14 cellular contexts compared by ENCODE assay signal in the genomic region with DNA sequence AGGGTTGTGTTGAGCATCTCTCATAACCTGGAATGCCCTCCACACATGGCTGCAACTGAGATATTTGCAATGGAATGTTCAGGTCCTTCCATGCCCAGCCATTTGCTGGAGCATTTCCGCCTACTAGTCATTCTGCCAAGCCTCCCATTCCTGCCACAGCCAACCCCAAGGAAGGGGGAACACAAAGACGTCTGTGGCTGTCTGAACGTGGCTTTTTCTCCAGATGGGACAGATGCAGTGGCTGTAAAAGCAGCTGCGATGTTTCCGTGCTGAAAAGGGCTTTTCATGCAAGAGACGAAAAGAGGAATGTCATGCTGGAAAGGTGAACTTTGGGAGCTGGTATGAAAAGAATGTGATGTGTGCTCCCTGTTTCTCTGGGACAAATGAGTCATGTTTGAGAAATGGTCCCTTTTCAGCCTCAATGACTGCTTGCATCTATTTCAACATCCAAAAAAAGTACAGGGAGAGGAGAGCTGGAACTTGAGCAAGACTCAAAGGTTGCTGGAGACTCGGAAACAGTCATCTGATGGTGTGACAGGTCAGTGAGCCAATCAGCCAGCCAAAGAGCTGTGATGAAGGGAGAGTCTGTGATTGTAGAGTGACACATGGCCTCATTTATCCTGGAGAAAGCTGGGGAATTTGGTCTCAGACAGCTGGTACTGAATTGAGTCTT.
DNase-seq lines count a peak whose midpoint lies in the region; ATAC-seq, FAIRE-seq and TF ChIP-seq lines count a peak whose summit lies in the region.
"Had no signal": no experiment of that assay in that cellular context is flagged by ENCODE, and none has a peak within 500 bp of the region (broad histone marks: within the 10 kb centered on the region; RNA-seq: fewer than 3 reads in every experiment).

No MANE protein-coding gene starts in this region.

- no peak overlapping the region for H2AK5ac ChIP-seq in H1 (ENCODE audit: low read depth, low read length)
- H2AK5ac ChIP-seq in mesenchymal stem cell (ENCODE audit: low read length, severe bottlenecking) = no peak overlapping the region

- H3K36me3 ChIP-seq in H1 (ENCODE audit: control insufficient read depth in 2 of 4, insufficient read depth in 4 of 4, low read length in 3 of 4) = no peaks in the 10 kb centered on the region
- no peaks in the 10 kb centered on the region for H3K36me3 ChIP-seq in mesenchymal stem cell (ENCODE audit: control insufficient read depth in 1 of 2, insufficient read depth in 2 of 2, low read depth in 1 of 2, low read length in 2 of 2)
- no peaks in the 10 kb centered on the region for H3K36me3 ChIP-seq in upper lobe of right lung
- H3K36me3 ChIP-seq: brain microvascular endothelial cell had no signal

- ATAC-seq in upper lobe of right lung (peak; percentile 49), omental fat pad (ENCODE audit: low FRiP score) (no peak)
- no peak for ATAC-seq in activated T-helper 17 cell treated with anti-CD3 and anti-CD28 coated beads, Interleukin-2, amount 50 U/mL, for 72 hours (replicated peaks)

- H3K4me3 ChIP-seq in H1 (ENCODE audit: extremely low read depth in 1 of 4, insufficient read depth in 2 of 4, low read depth in 3 of 4, low read length in 4 of 4) = no peak overlapping the region
- H3K4me3 ChIP-seq in mesenchymal stem cell (ENCODE audit: insufficient read depth in 1 of 2, low read depth in 1 of 2, low read length in 2 of 2) = no peak overlapping the region
- no peak overlapping the region for H3K4me3 ChIP-seq in upper lobe of right lung

- peak; percentile 71 for FAIRE-seq in H1 (lab: Jason Lieb, UNC)
- FAIRE-seq: frontal cortex had no signal

- H2BK20ac ChIP-seq in H1 (ENCODE audit: low read length) = no peak overlapping the region

- H3K56ac ChIP-seq in H1 (replicated peaks; ENCODE audit: insufficient read length, low read depth, low read length) = no peak overlapping the region

- H4K20me1 ChIP-seq in H1 (replicated peaks in 1 of 2; ENCODE audit: control insufficient read depth in 1 of 2, insufficient read depth in 2 of 2, low read length in 2 of 2) = no peaks in the 10 kb centered on the region

- no peak overlapping the region for H2AFZ ChIP-seq in H1 (ENCODE audit: low read length)
- peak overlapping the region; percentile 53 for H2AFZ ChIP-seq in mesenchymal stem cell (ENCODE audit: low read depth, low read length)

- H3K4me1 ChIP-seq in H1 (replicated peaks in 1 of 4; ENCODE audit: control insufficient read depth in 3 of 4, insufficient read depth in 4 of 4, low read length in 3 of 4) = peaks cover 0 to 7% (median 5%) of the 10 kb centered on the region in 4 experiments; a peak in 4 of 7 replicates
- peaks cover 5% of the 10 kb centered on the region for H3K4me1 ChIP-seq in mesenchymal stem cell (ENCODE audit: control insufficient read depth, insufficient read depth, low read depth, low read length)
- H3K4me1 ChIP-seq in upper lobe of right lung = no peaks in the 10 kb centered on the region

- H2BK5ac ChIP-seq in H1 (ENCODE audit: low read depth, low read length) (peak overlapping the region; percentile 71), mesenchymal stem cell (ENCODE audit: low read depth, low read length, poor library complexity, severe bottlenecking) (peak overlapping the region; percentile 49)

- TF ChIP-seq CTCF in H1 (IDR thresholded peaks at IDR 0.05; ENCODE audit: control extremely low read depth in 1 of 3, insufficient read depth in 1 of 3, low read depth in 1 of 3, low read length in 3 of 3) (no peak), upper lobe of right lung (IDR thresholded peaks at IDR 0.05) (no peak), omental fat pad (IDR thresholded peaks at IDR 0.05) (no peak)

- H3K9me3 ChIP-seq in H1 (ENCODE audit: insufficient read depth in 2 of 2, low read depth in 1 of 2, low read length in 1 of 2) (peaks cover 0 to 6% of the 10 kb centered on the region in 2 experiments; a peak in 2 of 4 replicates), mesenchymal stem cell (ENCODE audit: control insufficient read depth, low read length) (no peaks in the 10 kb centered on the region), upper lobe of right lung (no peaks in the 10 kb centered on the region)

- H3K36me3 Mint-ChIP-seq in activated T-helper 17 cell treated with anti-CD3 and anti-CD28 coated beads, Interleukin-2, amount 50 U/mL, for 72 hours (ENCODE audit: low read depth) = no peaks in the 10 kb centered on the region

- H3K27me3 ChIP-seq in H1 (replicated peaks in 1 of 4; ENCODE audit: control insufficient read depth in 3 of 4, extremely low read depth in 1 of 4, insufficient read depth in 3 of 4, low read length in 3 of 4) (no peaks in the 10 kb centered on the region), mesenchymal stem cell (ENCODE audit: control insufficient read depth in 1 of 2, insufficient read depth in 1 of 2, low read length in 2 of 2) (no peaks in the 10 kb centered on the region), upper lobe of right lung (no peaks in the 10 kb centered on the region)
- H3K27me3 ChIP-seq: brain microvascular endothelial cell had no signal

- H3K4me1 Mint-ChIP-seq in activated T-helper 17 cell treated with anti-CD3 and anti-CD28 coated beads, Interleukin-2, amount 50 U/mL, for 72 hours = no peaks in the 10 kb centered on the region

- H2BK120ac ChIP-seq in H1 (replicated peaks; ENCODE audit: low read depth, low read length) (no peak overlapping the region), mesenchymal stem cell (ENCODE audit: low read depth, low read length) (no peak overlapping the region)

- H4K5ac ChIP-seq in H1 (ENCODE audit: insufficient read length, low read depth, low read length) = no peak overlapping the region

- H3K79me1 ChIP-seq in H1 (ENCODE audit: low read depth, low read length) = no peaks in the 10 kb centered on the region
- no peaks in the 10 kb centered on the region for H3K79me1 ChIP-seq in mesenchymal stem cell (replicated peaks; ENCODE audit: low read length, poor library complexity, severe bottlenecking)

- H2BK12ac ChIP-seq in H1 (ENCODE audit: low read depth, low read length) (peak overlapping the region; percentile 71; the same call in 1 of the 2 replicates), mesenchymal stem cell (ENCODE audit: low read length in 2 of 2) (no peak overlapping the region)

- H2BK15ac ChIP-seq in H1 (ENCODE audit: low read length) (0 out of 2 replicates have a peak overlapping the region, but pooled peaks have one; percentile 14), mesenchymal stem cell (ENCODE audit: low read depth, poor library complexity, severe bottlenecking) (no peak overlapping the region)

- H3K14ac ChIP-seq in H1 (ENCODE audit: insufficient read length) (no peak overlapping the region), mesenchymal stem cell (ENCODE audit: low read length in 2 of 2) (no peak overlapping the region)

- TF ChIP-seq EP300 in H1 (IDR thresholded peaks at IDR 0.05; ENCODE audit: borderline replicate concordance in 1 of 2, low read depth in 2 of 2, low read length in 2 of 2) = no peak

- H3K4me2 ChIP-seq in H1 (ENCODE audit: insufficient read depth in 1 of 2, low read depth in 2 of 2, low read length in 2 of 2) = peak overlapping the region; percentile 28 to 37; a peak in 3 of 4 replicates
- H3K4me2 ChIP-seq in mesenchymal stem cell (ENCODE audit: low read length, poor library complexity, severe bottlenecking) = peak overlapping the region; percentile 32

- CTCF ChIA-PET in H1 (lab: Charles Lee; ENCODE audit: partially characterized antibody) = interaction anchor here (0.6 to 1.3 kb wide), 3 partner anchors 10 to 755 kb away, joined by 3 to 4 read pairs (median 4); no protein-coding TSS in a partner anchor

- peaks cover 0 to 32% of the 10 kb centered on the region in 2 experiments; a peak in 2 of 4 replicates for H3K79me2 ChIP-seq in H1 (ENCODE audit: control insufficient read depth in 1 of 2, insufficient read depth in 2 of 2, low read length in 2 of 2)

- intact Hi-C loops in upper lobe of right lung (cut with DNase I) = no loop called here

- H4K91ac ChIP-seq in H1 (replicated peaks; ENCODE audit: insufficient read length, low read length) (no peak overlapping the region), mesenchymal stem cell (ENCODE audit: low read length) (no peak overlapping the region)

- H3K27ac Mint-ChIP-seq in activated T-helper 17 cell treated with anti-CD3 and anti-CD28 coated beads, Interleukin-2, amount 50 U/mL, for 72 hours = no peak overlapping the region

- H3K9me3 Mint-ChIP-seq in activated T-helper 17 cell treated with anti-CD3 and anti-CD28 coated beads, Interleukin-2, amount 50 U/mL, for 72 hours = peaks cover 4% of the 10 kb centered on the region

- H3K4ac ChIP-seq in H1 (replicated peaks; ENCODE audit: insufficient read length, low read depth, low read length) (no peak overlapping the region), mesenchymal stem cell (ENCODE audit: low read depth in 1 of 2, low read length in 2 of 2) (no peak overlapping the region)

- H3K27ac ChIP-seq in H1 (ENCODE audit: low read depth, low read length) (peak overlapping the region; percentile 20; the same call in 1 of the 2 replicates), mesenchymal stem cell (ENCODE audit: low read length, poor library complexity, severe bottlenecking) (peak overlapping the region; percentile 97), upper lobe of right lung (no peak overlapping the region)
- H3K27ac ChIP-seq: brain microvascular endothelial cell, HL-60 had no signal

- WGBS in H1 (ENCODE audit: extremely low coverage in 1 of 2, insufficient coverage in 1 of 2, insufficient read length in 1 of 2, insufficient replicate concordance in 2 of 2, low coverage in 1 of 2, low lambda C conversion rate in 2 of 2, missing lambda C conversion rate in 1 of 2), 2 experiments = 44% methylated on average over 7 of the region's 7 CpGs; no CpG with 5 or more reads in 1 of the 2 experiments
- WGBS in mesenchymal stem cell = 31% methylated on average over 7 of the region's 7 CpGs

- peak in 1 of 2 experiments; percentile 2; a peak in 1 of 4 replicates for TF ChIP-seq RAD21 in H1 (IDR thresholded peaks at IDR 0.05 in 1 of 2, conservative IDR thresholded peaks at IDR 0.05 in 1 of 2; ENCODE audit: low read depth in 2 of 2, low read length in 2 of 2)

- no peak overlapping the region for H3K9ac ChIP-seq in H1 (replicated peaks in 1 of 4; ENCODE audit: extremely low read depth in 1 of 4, low read depth in 3 of 4, low read length in 3 of 4)
- no peak overlapping the region for H3K9ac ChIP-seq in mesenchymal stem cell (ENCODE audit: low read length)

- peak; percentile 26 for DNase-seq in NCI-H446 treated with DMSO at 0.1 percent for 48 hours (lab: John Stamatoyannopoulos, UW)
- DNase-seq in H1 (ENCODE audit: low read depth in 1 of 2, low spot score in 2 of 2) = peak in 1 of 2 experiments; percentile 43
- DNase-seq in mesenchymal stem cell = peak; percentile 71
- no peak for DNase-seq in upper lobe of right lung
- no peak for DNase-seq in HuH-7.5 (ENCODE audit: low spot score)
- DNase-seq in stimulated activated CD4-positive, alpha-beta T cell treated with anti-CD3 and anti-CD28 coated beads, Interleukin-2, amount 100 ng/mL, for 48 hours = no peak
- DNase-seq in omental fat pad (ENCODE audit: low spot score) = no peak
- DNase-seq: activated CD8-positive, alpha-beta memory T cell treated with anti-CD3 and anti-CD28 coated beads for 24 hours; brain microvascular endothelial cell; NCI-H2029 treated with DMSO at 0.1 percent for 48 hours; stimulated activated CD4-positive, alpha-beta T cell treated with anti-CD3 and anti-CD28 coated beads, Interleukin-2, amount 100 ng/mL, for 24 hours had no signal

- peaks cover 2% of the 10 kb centered on the region for H3K27me3 Mint-ChIP-seq in activated T-helper 17 cell treated with anti-CD3 and anti-CD28 coated beads, Interleukin-2, amount 50 U/mL, for 72 hours

- no peak overlapping the region for H4K8ac ChIP-seq in H1 (ENCODE audit: extremely low read depth, insufficient read depth, low read length)
- no peak overlapping the region for H4K8ac ChIP-seq in mesenchymal stem cell (ENCODE audit: low read length)

- POLR2A ChIA-PET in H1 (lab: Charles Lee; ENCODE audit: partially characterized antibody) = interaction anchor here (0.6 to 2.5 kb wide), 3 partner anchors 9 to 786 kb away, joined by 3 to 12 read pairs (median 8); no protein-coding TSS in a partner anchor

- H3K23ac ChIP-seq in H1 (ENCODE audit: insufficient read length) (no peak overlapping the region), mesenchymal stem cell (ENCODE audit: low read length in 2 of 2) (no peak overlapping the region)

- no peaks in the 10 kb centered on the region; the same call in 1 of the 2 replicates for H3K23me2 ChIP-seq in H1 (ENCODE audit: low read depth, low read length)

- no peak overlapping the region for H3K4me3 Mint-ChIP-seq in activated T-helper 17 cell treated with anti-CD3 and anti-CD28 coated beads, Interleukin-2, amount 50 U/mL, for 72 hours

- no peak overlapping the region for H3K18ac ChIP-seq in H1 (ENCODE audit: extremely low read depth, low read length)
- no peak overlapping the region for H3K18ac ChIP-seq in mesenchymal stem cell (ENCODE audit: low read depth in 1 of 2, low read length in 2 of 2)

- TF ChIP-seq POLR2A in H1 (IDR thresholded peaks at IDR 0.05; ENCODE audit: control extremely low read depth in 1 of 2, low read depth in 2 of 2, low read length in 2 of 2) = no peak

Comparison
In these comparisons a context has a peak if more than half of its experiments do, and no peak if none do; other contexts are left out.
1. DNase-seq: peak in NCI-H446 treated with DMSO at 0.1 percent for 48 hours (single experiment) and mesenchymal stem cell (single experiment); none in upper lobe of right lung (single experiment), HuH-7.5 (single experiment), stimulated activated CD4-positive, alpha-beta T cell treated with anti-CD3 and anti-CD28 coated beads, Interleukin-2, amount 100 ng/mL, for 48 hours (0 of 2) and omental fat pad (single experiment).